In the genomic region with DNA sequence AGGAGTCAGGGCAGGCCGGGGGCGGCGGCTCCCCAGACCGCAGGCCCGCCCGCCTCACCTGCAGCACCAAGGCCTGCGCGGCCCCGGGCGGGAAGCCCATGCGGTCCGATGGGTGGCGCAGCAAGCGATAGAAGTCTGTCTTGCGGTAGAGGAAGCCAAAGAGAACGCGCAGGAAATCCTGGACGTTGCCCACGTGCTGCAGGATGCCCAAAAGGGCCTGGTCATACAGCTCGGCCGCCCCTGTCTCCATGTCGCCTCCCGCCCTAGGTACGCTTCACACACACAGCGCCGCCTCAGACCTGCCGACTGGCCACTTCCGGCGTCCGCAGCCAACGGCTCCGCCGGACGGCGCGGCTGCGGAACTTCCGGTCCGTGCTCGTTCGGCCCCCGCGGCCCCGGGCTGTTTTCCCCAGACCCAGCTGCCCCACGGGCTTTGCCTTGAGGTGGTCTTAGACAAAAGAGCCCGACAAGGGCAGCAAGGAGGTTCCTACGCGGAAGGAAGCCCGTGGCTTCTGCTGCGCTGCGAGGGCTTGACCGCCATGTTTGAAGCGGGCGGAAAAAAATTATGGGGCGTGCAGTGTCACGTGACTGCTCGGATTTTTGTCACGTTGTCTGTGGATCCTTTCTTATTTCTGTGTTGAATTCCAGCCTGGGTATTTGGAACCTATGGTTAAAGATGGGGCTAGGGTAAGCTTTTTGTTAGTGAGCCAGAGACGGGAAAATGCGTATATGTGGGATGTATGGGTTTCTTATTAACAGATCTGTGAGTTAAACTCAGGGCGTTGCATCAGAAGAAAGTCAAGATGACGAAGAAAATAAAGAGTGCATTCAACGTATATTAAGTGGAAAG, we compare ENCODE assay signal across 8 cellular contexts. TPM values are rescaled to one million over a fixed set of nuclear protein-coding genes. Genes with fewer than 3 reads are reported as not detected.
A peak's percentile ranks its signal among the peaks of the same experiment; 100 is the strongest.
DNase-seq lines count a peak whose midpoint lies in the region; ATAC-seq and TF ChIP-seq lines count a peak whose summit lies in the region.

Gene NUDCD3, minus strand, starts transcription at position 308 of the 850 bp plus-strand sequence. Its CDS starts 58 bp downstream, at position 250.

- TSS peak; percentile 84 for BruUV-seq in Calu3 (replicated peaks; lab: Mats Ljungman, UMichigan)

- peaks cover 20% of the 10 kb centered on the region for H3K36me3 Mint-ChIP-seq in Calu3 (ENCODE audit: insufficient read depth, unreplicated experiment)

- H3K36me3 ChIP-seq in HUES48 (ENCODE audit: control insufficient read depth, insufficient read depth, low read length): peaks cover 2% of the 10 kb centered on the region; the same call in 1 of the 2 replicates
- H3K36me3 ChIP-seq in NT2/D1 (ENCODE audit: insufficient read depth, insufficient read length, low read length): peaks cover 24% of the 10 kb centered on the region

- H3K27me3 ChIP-seq in HUES48 (ENCODE audit: control insufficient read depth, insufficient read depth, low read length): no peaks in the 10 kb centered on the region
- H3K27me3 ChIP-seq in NT2/D1 (ENCODE audit: insufficient read depth, insufficient read length): no peaks in the 10 kb centered on the region

- peak within 1 kb of the TSS; percentile 87 for H3K4me3 Mint-ChIP-seq in Calu3 (ENCODE audit: low read depth, unreplicated experiment)

- H3K9me3 Mint-ChIP-seq in Calu3 (ENCODE audit: low read depth, unreplicated experiment): no peaks in the 10 kb centered on the region

- DNase-seq in Calu3: peak; percentile 91
- DNase-seq in NT2/D1 (ENCODE audit: low read depth, low spot score): peak; percentile 89
- peak; percentile 81 for DNase-seq in activated CD8-positive, alpha-beta memory T cell treated with anti-CD3 and anti-CD28 coated beads, Interleukin-2, amount 50 U/mL, for 4 hours
- peak; percentile 92 for DNase-seq in epidermal melanocyte (ENCODE audit: insufficient read length, low spot score)
- DNase-seq in middle frontal gyrus (ENCODE audit: extremely low spot score, low spot score): peak; percentile 81
- peak; percentile 66 to 67 for DNase-seq in stimulated activated CD8-positive, alpha-beta memory T cell treated with anti-CD3 and anti-CD28 coated beads, Interleukin-4, amount 100 ng/mL, for 1 hour (ENCODE audit: low read depth in 2 of 2, low spot score in 1 of 2)

- H3K27ac ChIP-seq in HUES48 (ENCODE audit: low read depth, low read length): peak within 1 kb of the TSS; percentile 100

- peaks cover 9% of the 10 kb centered on the region; the same call in 1 of the 2 replicates for H3K4me1 ChIP-seq in HUES48 (ENCODE audit: control insufficient read depth, insufficient read depth, low read length)
- H3K4me1 ChIP-seq in NT2/D1 (ENCODE audit: insufficient read depth, insufficient read length): no peaks in the 10 kb centered on the region

- H3K9me3 ChIP-seq in HUES48 (ENCODE audit: control insufficient read depth, insufficient read depth, low read length): no peaks in the 10 kb centered on the region
- no peaks in the 10 kb centered on the region for H3K9me3 ChIP-seq in NT2/D1 (ENCODE audit: insufficient read depth, low read length)

- peak within 1 kb of the TSS; percentile 97 for H3K27ac Mint-ChIP-seq in Calu3 (ENCODE audit: unreplicated experiment)

- peak within 1 kb of the TSS; percentile 96 for H3K4me3 ChIP-seq in HUES48 (ENCODE audit: low read depth, low read length)
- peak within 1 kb of the TSS; percentile 90 for H3K4me3 ChIP-seq in NT2/D1 (ENCODE audit: insufficient read length, low read depth)

- CTCF ChIA-PET in Calu3 (lab: Charles Lee): interaction anchor here (0.6 to 1.3 kb wide), 9 partner anchors 13 to 625 kb away, joined by 3 to 5 read pairs (median 3); no protein-coding TSS in a partner anchor

- no peak for TF ChIP-seq CTCF in Calu3 (IDR thresholded peaks at IDR 0.05; ENCODE audit: unreplicated experiment)

- ATAC-seq in GM21390 (IDR thresholded peaks at IDR 0.05; ENCODE audit: unreplicated experiment): peak; percentile 92

- peaks cover 39% of the 10 kb centered on the region for H3K4me1 Mint-ChIP-seq in Calu3 (ENCODE audit: low read depth, unreplicated experiment)

- H3K27me3 Mint-ChIP-seq in Calu3 (ENCODE audit: unreplicated experiment): no peaks in the 10 kb centered on the region

- intact Hi-C loops in Calu3 (cut with micrococcal nuclease; ENCODE audit: unreplicated experiment): loop anchor here (1.0 to 2.0 kb wide), 2 partner anchors 51 to 72 kb away; partner anchors contain the start of gene NPC1L1

- H3K9ac ChIP-seq in HUES48 (ENCODE audit: low read depth, low read length) (peak within 1 kb of the TSS; percentile 97), NT2/D1 (ENCODE audit: insufficient read length, low read depth) (peak within 1 kb of the TSS; percentile 92)

RNA-seq across cellular contexts. Expression of gene NUDCD3, which starts in this region (rescaled TPM):
- 176 and 202 TPM in 2 replicates for total RNA-seq in Calu3 (2022)

Comparison
In these comparisons a context has a peak if more than half of its experiments do, and no peak if none do; other contexts are left out.
1. Peak in every context shown above with its lines: DNase-seq, ATAC-seq, H3K4me3 ChIP-seq and H3K27ac ChIP-seq.